ENCODE assay signal across 10 cellular contexts in the genomic region with DNA sequence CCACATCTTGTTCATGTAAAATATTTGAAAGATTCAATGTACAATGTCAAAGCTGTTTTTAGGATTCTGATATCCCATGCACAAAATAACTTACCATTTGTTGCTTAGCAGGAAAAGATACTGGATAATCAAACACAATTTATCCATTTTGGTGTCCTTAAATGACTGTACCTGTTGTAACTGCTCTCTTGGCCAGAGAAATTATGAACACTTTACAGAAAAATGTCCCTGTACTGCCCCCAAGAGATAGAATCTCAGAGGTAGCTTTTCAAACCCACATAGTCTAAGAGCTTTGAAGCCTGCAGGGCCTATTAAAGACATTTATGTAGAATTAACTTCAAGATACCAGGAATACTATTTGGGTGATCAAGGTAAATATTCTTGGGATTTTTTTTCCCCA. TPM values are rescaled to one million over a fixed set of nuclear protein-coding genes. Genes with fewer than 3 reads are reported as not detected.
DNase-seq lines count a peak whose midpoint lies in the region; ATAC-seq, FAIRE-seq and TF ChIP-seq lines count a peak whose summit lies in the region.
"Had no signal": no experiment of that assay in that cellular context is flagged by ENCODE, and none has a peak within 500 bp of the region (broad histone marks: within the 10 kb centered on the region; RNA-seq: fewer than 3 reads in every experiment).

No MANE protein-coding gene starts in this region.

- 0 out of 2 replicates have a peak overlapping the region, but pooled peaks have one; percentile 5 for H3K27ac ChIP-seq in VCaP

- ATAC-seq in HG03565 (IDR thresholded peaks at IDR 0.05; ENCODE audit: unreplicated experiment) (no peak), GM18498 (IDR thresholded peaks at IDR 0.05; ENCODE audit: unreplicated experiment) (no peak)

- DNase-seq in Ammon's horn (ENCODE audit: low spot score) (peak; percentile 18), HT-29 (ENCODE audit: low spot score) (peak; percentile 2)
- no peak for DNase-seq in activated CD4-positive, alpha-beta T cell treated with anti-CD3 and anti-CD28 coated beads for 1 hour
- no peak for DNase-seq in activated CD4-positive, alpha-beta T cell treated with anti-CD3 and anti-CD28 coated beads for 48 hours
- DNase-seq: DMS79 treated with DMSO at 0.1 percent for 48 hours had no signal

- peak; percentile 53 for TF ChIP-seq CTCF in VCaP (conservative IDR thresholded peaks at IDR 0.05)

- peak; percentile 56 for FAIRE-seq in islet of Langerhans (lab: Jason Lieb, UNC)
- FAIRE-seq: keratinocyte had no signal

RNA-seq across cellular contexts. Expression of a gene that starts 12.2 kb away (rescaled TPM):
- 23.4 and 28.9 TPM in 2 replicates for total RNA-seq in HT-29 (2014; rRNA removed; shearing (Covaris generic))

RNA-seq across cellular contexts. Expression of a gene that starts 46.9 kb away (rescaled TPM):
- total RNA-seq in HT-29 (2014; rRNA removed; shearing (Covaris generic)): not detected in 2 replicates

Comparison
In these comparisons a context has a peak if more than half of its experiments do, and no peak if none do; other contexts are left out.
1. DNase-seq: peak in Ammon's horn (single experiment) and HT-29 (single experiment); none in activated CD4-positive, alpha-beta T cell treated with anti-CD3 and anti-CD28 coated beads for 1 hour (single experiment) and activated CD4-positive, alpha-beta T cell treated with anti-CD3 and anti-CD28 coated beads for 48 hours (single experiment).